10 cellular contexts compared by ENCODE assay signal in the genomic region with DNA sequence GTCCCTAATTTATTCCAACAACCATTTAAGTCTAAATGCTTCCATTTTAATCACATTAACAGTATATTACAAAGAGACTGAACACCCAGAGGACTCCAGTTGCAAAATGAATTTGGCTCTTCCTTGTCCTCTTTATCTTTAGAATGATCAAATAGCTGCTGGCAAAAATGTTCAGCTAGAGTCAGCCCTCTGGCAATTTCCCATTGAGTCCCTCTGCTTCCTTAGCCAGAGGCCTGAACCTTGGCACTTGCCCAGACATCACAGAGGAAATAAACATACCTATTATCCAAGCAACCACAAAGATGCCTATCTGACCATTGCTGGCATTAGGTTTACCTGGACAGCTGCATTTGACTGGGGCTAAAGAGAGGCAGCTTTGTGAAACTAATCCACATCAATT.
DNase-seq lines count a peak whose midpoint lies in the region; ATAC-seq and TF ChIP-seq lines count a peak whose summit lies in the region.
"Had no signal": no experiment of that assay in that cellular context is flagged by ENCODE, and none has a peak within 500 bp of the region (broad histone marks: within the 10 kb centered on the region; RNA-seq: fewer than 3 reads in every experiment).

No MANE protein-coding gene starts in this region.

- DNase-seq in Right ventricle myocardium superior (no peak), right atrium auricular region (ENCODE audit: low spot score) (no peak), Panc1 (ENCODE audit: low read depth, low spot score) (no peak), fibroblast of the aortic adventitia (ENCODE audit: low read depth) (peak; percentile 94), aorta (no peak)
- DNase-seq in activated naive CD8-positive, alpha-beta T cell treated with anti-CD3 and anti-CD28 coated beads for 36 hours, result no peak
- DNase-seq in stimulated activated naive B cell treated with anti-CD40 and anti-IgM and Interleukin-4, amounts not matched to agents 10 μg/mL and 1 μg/mL and 100 μg/mL, for 72 hours, result no peak
- DNase-seq: activated B cell treated with CpG ODN at 0.5 μM for 24 hours had no signal

- H3K4me3 Mint-ChIP-seq in activated naive CD8-positive, alpha-beta T cell treated with anti-CD3 and anti-CD28 coated beads for 36 hours, result no peak overlapping the region
- H3K4me3 Mint-ChIP-seq in stimulated activated naive B cell treated with anti-CD40 and anti-IgM and Interleukin-4, amounts not matched to agents 10 μg/mL and 1 μg/mL and 100 μg/mL, for 72 hours, result no peak overlapping the region
- H3K4me3 Mint-ChIP-seq: activated B cell treated with CpG ODN at 0.5 μM for 24 hours had no signal

- H3K27ac ChIP-seq in right atrium auricular region, result no peak overlapping the region
- H3K27ac ChIP-seq in Panc1 (ENCODE audit: low read length), result peak overlapping the region; percentile 99
- peak overlapping the region in 1 of 2 donors; percentile 8 for H3K27ac ChIP-seq in aorta (ENCODE audit: low read depth in 1 of 2, low read length in 2 of 2)
- H3K27ac ChIP-seq: BLaER1 treated with 17β-estradiol and CSF1 and Interleukin-3, amounts not matched to agents 10 nM and 100 nM had no signal

- BruUV-seq in Panc1 (replicated peaks; lab: Mats Ljungman, UMichigan), result no TSS peak

- intact Hi-C loops in Right ventricle myocardium superior (cut with DNase I), result no loop called here
- intact Hi-C loops in Panc1 (cut with micrococcal nuclease; ENCODE audit: unreplicated experiment), result loop anchor here (2.0 kb wide), 1 partner anchor 297 kb away; no protein-coding TSS in a partner anchor
- intact Hi-C loops in aorta (cut with DNase I), result no loop called here

- no peak overlapping the region for H3K27ac Mint-ChIP-seq in activated naive CD8-positive, alpha-beta T cell treated with anti-CD3 and anti-CD28 coated beads for 36 hours
- no peak overlapping the region for H3K27ac Mint-ChIP-seq in stimulated activated naive B cell treated with anti-CD40 and anti-IgM and Interleukin-4, amounts not matched to agents 10 μg/mL and 1 μg/mL and 100 μg/mL, for 72 hours
- H3K27ac Mint-ChIP-seq: activated B cell treated with CpG ODN at 0.5 μM for 24 hours had no signal

- H3K4me1 Mint-ChIP-seq in activated naive CD8-positive, alpha-beta T cell treated with anti-CD3 and anti-CD28 coated beads for 36 hours, result no peaks in the 10 kb centered on the region
- H3K4me1 Mint-ChIP-seq in stimulated activated naive B cell treated with anti-CD40 and anti-IgM and Interleukin-4, amounts not matched to agents 10 μg/mL and 1 μg/mL and 100 μg/mL, for 72 hours, result no peaks in the 10 kb centered on the region
- H3K4me1 Mint-ChIP-seq: activated B cell treated with CpG ODN at 0.5 μM for 24 hours had no signal

- in situ Hi-C loops in Panc1 (cut with HindIII; ENCODE audit: low pct_unique_long_range_greater_than_20kb, low sequenced_read_pairs), result no loop called here

- no peak for TF ChIP-seq CTCF in right atrium auricular region (IDR thresholded peaks at IDR 0.05)
- no peak for TF ChIP-seq CTCF in Panc1 (IDR thresholded peaks at IDR 0.05)
- no peak for TF ChIP-seq CTCF in fibroblast of the aortic adventitia (IDR thresholded peaks at IDR 0.05; ENCODE audit: insufficient read depth, low read length)

- CTCF ChIA-PET in Panc1 (lab: Charles Lee), result no interaction called here

- no peak overlapping the region for H3K4me3 ChIP-seq in right atrium auricular region
- H3K4me3 ChIP-seq in Panc1 (ENCODE audit: low read depth in 2 of 2, low read length in 2 of 2), result no peak overlapping the region
- no peak overlapping the region for H3K4me3 ChIP-seq in fibroblast of the aortic adventitia (ENCODE audit: low read depth, low read length)
- no peak overlapping the region for H3K4me3 ChIP-seq in aorta (ENCODE audit: low read length in 2 of 2)
- H3K4me3 ChIP-seq: BLaER1 treated with 17β-estradiol and CSF1 and Interleukin-3, amounts not matched to agents 10 nM and 100 nM had no signal

- H3K9me3 ChIP-seq in right atrium auricular region (no peaks in the 10 kb centered on the region), Panc1 (ENCODE audit: control insufficient read depth, insufficient read depth, low read depth, low read length) (no peaks in the 10 kb centered on the region), aorta (ENCODE audit: control insufficient read depth, low read length) (no peaks in the 10 kb centered on the region)
- H3K9me3 ChIP-seq: BLaER1 treated with 17β-estradiol and CSF1 and Interleukin-3, amounts not matched to agents 10 nM and 100 nM had no signal

- no peaks in the 10 kb centered on the region for H3K9me3 Mint-ChIP-seq in activated naive CD8-positive, alpha-beta T cell treated with anti-CD3 and anti-CD28 coated beads for 36 hours
- H3K9me3 Mint-ChIP-seq in stimulated activated naive B cell treated with anti-CD40 and anti-IgM and Interleukin-4, amounts not matched to agents 10 μg/mL and 1 μg/mL and 100 μg/mL, for 72 hours, result no peaks in the 10 kb centered on the region
- H3K9me3 Mint-ChIP-seq: activated B cell treated with CpG ODN at 0.5 μM for 24 hours had no signal

- H3K4me1 ChIP-seq in right atrium auricular region, result peaks cover 0 to 10% of the 10 kb centered on the region in 2 donors
- peaks cover 33% of the 10 kb centered on the region for H3K4me1 ChIP-seq in Panc1 (ENCODE audit: control insufficient read depth, insufficient read depth, low read length)
- peaks cover 1 to 2% of the 10 kb centered on the region in 2 donors for H3K4me1 ChIP-seq in aorta (ENCODE audit: control insufficient read depth in 1 of 2, insufficient read depth in 2 of 2, low read length in 2 of 2)
- H3K4me1 ChIP-seq: BLaER1 treated with 17β-estradiol and CSF1 and Interleukin-3, amounts not matched to agents 10 nM and 100 nM had no signal

- peaks cover 2% of the 10 kb centered on the region for H3K27me3 Mint-ChIP-seq in activated naive CD8-positive, alpha-beta T cell treated with anti-CD3 and anti-CD28 coated beads for 36 hours
- no peaks in the 10 kb centered on the region for H3K27me3 Mint-ChIP-seq in stimulated activated naive B cell treated with anti-CD40 and anti-IgM and Interleukin-4, amounts not matched to agents 10 μg/mL and 1 μg/mL and 100 μg/mL, for 72 hours
- H3K27me3 Mint-ChIP-seq: activated B cell treated with CpG ODN at 0.5 μM for 24 hours had no signal

- H3K27me3 ChIP-seq in right atrium auricular region (no peaks in the 10 kb centered on the region), Panc1 (ENCODE audit: control insufficient read depth, insufficient read depth, low read length) (no peaks in the 10 kb centered on the region), aorta (ENCODE audit: control insufficient read depth in 1 of 2, insufficient read depth in 2 of 2, low read length in 1 of 2) (no peaks in the 10 kb centered on the region)
- H3K27me3 ChIP-seq: BLaER1 treated with 17β-estradiol and CSF1 and Interleukin-3, amounts not matched to agents 10 nM and 100 nM had no signal

- ATAC-seq in Right ventricle myocardium superior (ENCODE audit: poor library complexity) (peak; percentile 51), Panc1 (peak; percentile 97), aorta (ENCODE audit: low FRiP score) (peak; percentile 63), HG03159 (IDR thresholded peaks at IDR 0.05; ENCODE audit: unreplicated experiment) (no peak)
- no peak for ATAC-seq in stimulated activated naive B cell treated with anti-CD40 and anti-IgM and Interleukin-4, amounts not matched to agents 10 μg/mL and 1 μg/mL and 100 μg/mL, for 72 hours (replicated peaks)

- no peaks in the 10 kb centered on the region for H3K36me3 ChIP-seq in right atrium auricular region
- no peaks in the 10 kb centered on the region for H3K36me3 ChIP-seq in Panc1 (ENCODE audit: control insufficient read depth, insufficient read depth, low read length)
- H3K36me3 ChIP-seq in aorta (ENCODE audit: control insufficient read depth in 1 of 2, insufficient read depth in 2 of 2, low read length in 1 of 2), result no peaks in the 10 kb centered on the region
- H3K36me3 ChIP-seq: BLaER1 treated with 17β-estradiol and CSF1 and Interleukin-3, amounts not matched to agents 10 nM and 100 nM had no signal

- POLR2A ChIA-PET in Panc1 (lab: Charles Lee), result no interaction called here

- no peaks in the 10 kb centered on the region for H3K36me3 Mint-ChIP-seq in activated naive CD8-positive, alpha-beta T cell treated with anti-CD3 and anti-CD28 coated beads for 36 hours
- no peaks in the 10 kb centered on the region for H3K36me3 Mint-ChIP-seq in stimulated activated naive B cell treated with anti-CD40 and anti-IgM and Interleukin-4, amounts not matched to agents 10 μg/mL and 1 μg/mL and 100 μg/mL, for 72 hours

Comparison
In these comparisons a context has a peak if more than half of its experiments do, and no peak if none do; other contexts are left out.
1. ATAC-seq: peak in Right ventricle myocardium superior (single experiment), Panc1 (single experiment) and aorta (single experiment); none in stimulated activated naive B cell treated with anti-CD40 and anti-IgM and Interleukin-4, amounts not matched to agents 10 μg/mL and 1 μg/mL and 100 μg/mL, for 72 hours (0 of 2) and HG03159 (single experiment).